Comparison of ENCODE assay signal across 24 cellular contexts in the genomic region with DNA sequence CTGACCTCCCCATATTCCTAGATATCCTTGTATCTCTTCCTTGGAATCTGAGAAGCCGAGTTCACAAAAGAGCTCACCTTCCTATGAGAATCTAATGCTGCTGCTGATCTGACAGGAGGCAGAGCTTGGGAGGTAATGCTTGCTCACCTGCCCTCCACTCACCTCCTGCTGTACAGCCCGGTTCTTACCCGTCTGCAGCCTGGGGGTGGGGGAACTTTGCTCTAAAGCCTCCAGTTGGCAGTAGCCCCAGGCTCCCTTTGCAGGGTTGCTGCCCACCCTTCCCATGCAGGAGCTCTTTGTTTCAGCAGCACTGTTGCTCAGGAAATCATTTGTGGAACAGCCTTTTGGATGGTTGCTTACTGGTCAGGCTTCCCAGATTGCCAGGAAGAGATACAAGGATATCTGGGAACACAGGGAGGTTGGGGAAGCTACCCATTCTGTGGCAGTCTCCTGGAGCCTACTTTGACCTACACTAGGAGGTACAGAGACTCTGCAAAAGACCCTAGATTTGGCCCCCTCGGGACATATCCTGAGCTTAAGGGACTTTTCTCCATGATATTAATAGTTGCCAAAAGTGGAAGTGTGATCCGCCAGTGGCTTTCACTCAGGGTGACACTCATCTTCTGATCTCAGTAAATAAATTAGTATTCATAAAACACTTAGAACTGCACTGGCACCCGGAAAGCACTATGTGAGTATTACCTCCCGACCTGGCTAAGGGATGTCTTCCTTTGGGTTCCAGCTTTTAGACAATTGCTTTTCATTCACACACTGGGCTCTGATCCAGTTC.
A peak's percentile ranks its signal among the peaks of the same experiment; 100 is the strongest.
DNase-seq lines count a peak whose midpoint lies in the region; ATAC-seq and TF ChIP-seq lines count a peak whose summit lies in the region.
"Had no signal": no experiment of that assay in that cellular context is flagged by ENCODE, and none has a peak within 500 bp of the region (broad histone marks: within the 10 kb centered on the region; RNA-seq: fewer than 3 reads in every experiment).

No MANE protein-coding gene starts in this region.

- peak; percentile 23 for DNase-seq in GM20000 (ENCODE audit: low spot score)
- DNase-seq in ecto neural progenitor cell (ENCODE audit: low spot score), result peak; percentile 21
- no peak for DNase-seq in GM23248
- no peak for DNase-seq in NCI-H2171 treated with DMSO at 0.1 percent for 48 hours (lab: John Stamatoyannopoulos, UW)
- no peak for DNase-seq in left ventricle myocardium superior
- DNase-seq: activated CD4-positive, CD25-positive, alpha-beta regulatory T cell treated with anti-CD3 and anti-CD28 coated beads, Interleukin-2, amount 50 U/mL, for 72 hours; activated naive CD8-positive, alpha-beta T cell treated with anti-CD3 and anti-CD28 coated beads, Interleukin-2, amount 50 U/mL, for 24 hours; EL; hypothalamus; kidney; mesenchymal stem cell; NCI-H1048; NCI-H2107; Peyer's patch; stimulated activated CD4-positive, alpha-beta T cell treated with anti-CD3 and anti-CD28 coated beads, Interleukin-4, amount 100 ng/mL, for 4 hours; T-helper 9 cell had no signal

- H2AFZ ChIP-seq in GM23248, result no peak overlapping the region

- H3K27me3 ChIP-seq in GM23248 (replicated peaks; ENCODE audit: insufficient read depth), result peaks cover 19% of the 10 kb centered on the region
- H3K27me3 ChIP-seq: brain microvascular endothelial cell, Peyer's patch, suprapubic skin, vagina had no signal

- no peaks in the 10 kb centered on the region for H3K9me2 ChIP-seq in GM23248 (ENCODE audit: insufficient read depth)

- H3K4me2 ChIP-seq in GM23248 (ENCODE audit: unreplicated experiment), result no peak overlapping the region
- H3K4me2 ChIP-seq: smooth muscle cell had no signal

- in situ Hi-C loops in GM23248 (cut with MboI), result no loop called here

- H3K36me3 ChIP-seq in GM23248 (ENCODE audit: low read depth), result no peaks in the 10 kb centered on the region
- H3K36me3 ChIP-seq: brain microvascular endothelial cell, Peyer's patch, suprapubic skin, vagina had no signal

- ATAC-seq in GM18498 (IDR thresholded peaks at IDR 0.05; ENCODE audit: unreplicated experiment), result peak; percentile 50
- peak; percentile 59 for ATAC-seq in HG03039 (IDR thresholded peaks at IDR 0.05; ENCODE audit: unreplicated experiment)
- ATAC-seq in left ventricle myocardium superior, result no peak
- ATAC-seq: activated naive CD8-positive, alpha-beta T cell treated with anti-CD3 and anti-CD28 coated beads, Interleukin-2, amount 50 U/mL, for 24 hours; natural killer cell treated with Interleukin-12 subunit alpha and Interleukin-12 subunit beta and Interleukin-15 and Interleukin-18, amount 100 ng/mL, for 72 hours had no signal

- H3K4me1 ChIP-seq in GM23248 (ENCODE audit: insufficient read depth), result no peaks in the 10 kb centered on the region
- H3K4me1 ChIP-seq: Peyer's patch, suprapubic skin, vagina had no signal

- no peaks in the 10 kb centered on the region for H3K79me2 ChIP-seq in GM23248 (ENCODE audit: insufficient read depth)

- H3K27ac ChIP-seq in GM23248, result no peak overlapping the region
- H3K27ac ChIP-seq: brain microvascular endothelial cell, coronary artery, Peyer's patch, suprapubic skin, vagina had no signal

- no peaks in the 10 kb centered on the region for H4K20me1 ChIP-seq in GM23248 (ENCODE audit: insufficient read depth)

- no peak for TF ChIP-seq CTCF in GM20000 (IDR thresholded peaks at IDR 0.05; ENCODE audit: extremely low read depth, missing control alignments)

- no peaks in the 10 kb centered on the region for H3F3A ChIP-seq in GM23248 (ENCODE audit: insufficient read depth)

- no peak overlapping the region for H3K4me3 ChIP-seq in GM23248
- H3K4me3 ChIP-seq: coronary artery, Peyer's patch, smooth muscle cell, suprapubic skin, vagina had no signal

- H3K9ac ChIP-seq in GM23248, result no peak overlapping the region

- intact Hi-C loops in left ventricle myocardium superior (cut with micrococcal nuclease), result no loop called here

- H3K9me3 ChIP-seq in GM23248 (ENCODE audit: low read depth), result no peaks in the 10 kb centered on the region
- H3K9me3 ChIP-seq: Peyer's patch, suprapubic skin, vagina had no signal

- 54% methylated on average over 7 of the region's 7 CpGs for WGBS in GM23248 (ENCODE audit: low coverage in 1 of 2, low lambda C conversion rate in 2 of 2, missing lambda C conversion rate in 2 of 2), 2 experiments

Comparison
In these comparisons a context has a peak if more than half of its experiments do, and no peak if none do; other contexts are left out.
1. DNase-seq: peak in GM20000 (single experiment) and ecto neural progenitor cell (single experiment); none in GM23248 (single experiment), NCI-H2171 treated with DMSO at 0.1 percent for 48 hours (single experiment) and left ventricle myocardium superior (single experiment).